Comparison of ENCODE assay signal across 1 cellular context in the genomic region with DNA sequence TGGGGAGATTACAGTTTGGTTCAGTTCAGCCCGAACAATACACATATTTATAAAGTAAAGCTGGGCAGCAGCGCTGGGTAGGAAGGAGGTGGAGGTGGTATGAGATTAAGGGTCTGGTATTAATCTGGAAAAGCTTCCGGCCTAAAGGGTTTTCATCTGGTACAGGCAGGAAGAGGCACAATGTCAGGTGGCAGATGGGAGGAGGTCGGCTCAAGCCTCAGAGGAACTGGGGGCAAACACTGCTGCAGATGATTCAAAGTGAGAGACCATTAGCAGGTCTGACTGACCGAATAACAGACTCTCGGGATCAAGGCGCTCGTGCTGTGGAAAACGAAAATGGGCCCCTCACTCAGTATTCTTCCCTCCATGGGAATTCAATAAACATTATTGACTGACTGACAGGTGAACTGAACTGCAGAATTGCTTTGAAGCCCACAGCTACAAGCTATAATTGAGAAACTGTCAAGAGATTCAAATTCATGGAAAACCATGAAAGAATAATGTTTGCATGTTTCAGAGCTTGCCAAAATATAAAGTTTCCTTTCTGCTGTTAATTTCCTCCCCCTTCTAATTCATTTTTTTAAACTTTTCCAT.
TF ChIP-seq lines count a peak whose summit lies in the region.

No MANE protein-coding gene starts in this region.

TF ChIP-seq in WTC11, 78 proteins besides CTCF, POLR2A, EP300 and RAD21 (continued from another document):
- TF ChIP-seq, protein P1, sequence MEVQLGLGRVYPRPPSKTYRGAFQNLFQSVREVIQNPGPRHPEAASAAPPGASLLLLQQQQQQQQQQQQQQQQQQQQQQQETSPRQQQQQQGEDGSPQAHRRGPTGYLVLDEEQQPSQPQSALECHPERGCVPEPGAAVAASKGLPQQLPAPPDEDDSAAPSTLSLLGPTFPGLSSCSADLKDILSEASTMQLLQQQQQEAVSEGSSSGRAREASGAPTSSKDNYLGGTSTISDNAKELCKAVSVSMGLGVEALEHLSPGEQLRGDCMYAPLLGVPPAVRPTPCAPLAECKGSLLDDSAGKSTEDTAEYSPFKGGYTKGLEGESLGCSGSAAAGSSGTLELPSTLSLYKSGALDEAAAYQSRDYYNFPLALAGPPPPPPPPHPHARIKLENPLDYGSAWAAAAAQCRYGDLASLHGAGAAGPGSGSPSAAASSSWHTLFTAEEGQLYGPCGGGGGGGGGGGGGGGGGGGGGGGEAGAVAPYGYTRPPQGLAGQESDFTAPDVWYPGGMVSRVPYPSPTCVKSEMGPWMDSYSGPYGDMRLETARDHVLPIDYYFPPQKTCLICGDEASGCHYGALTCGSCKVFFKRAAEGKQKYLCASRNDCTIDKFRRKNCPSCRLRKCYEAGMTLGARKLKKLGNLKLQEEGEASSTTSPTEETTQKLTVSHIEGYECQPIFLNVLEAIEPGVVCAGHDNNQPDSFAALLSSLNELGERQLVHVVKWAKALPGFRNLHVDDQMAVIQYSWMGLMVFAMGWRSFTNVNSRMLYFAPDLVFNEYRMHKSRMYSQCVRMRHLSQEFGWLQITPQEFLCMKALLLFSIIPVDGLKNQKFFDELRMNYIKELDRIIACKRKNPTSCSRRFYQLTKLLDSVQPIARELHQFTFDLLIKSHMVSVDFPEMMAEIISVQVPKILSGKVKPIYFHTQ (CRISPR knock-in tag; IDR thresholded peaks at IDR 0.05), result no peak
- TF ChIP-seq, protein P2, sequence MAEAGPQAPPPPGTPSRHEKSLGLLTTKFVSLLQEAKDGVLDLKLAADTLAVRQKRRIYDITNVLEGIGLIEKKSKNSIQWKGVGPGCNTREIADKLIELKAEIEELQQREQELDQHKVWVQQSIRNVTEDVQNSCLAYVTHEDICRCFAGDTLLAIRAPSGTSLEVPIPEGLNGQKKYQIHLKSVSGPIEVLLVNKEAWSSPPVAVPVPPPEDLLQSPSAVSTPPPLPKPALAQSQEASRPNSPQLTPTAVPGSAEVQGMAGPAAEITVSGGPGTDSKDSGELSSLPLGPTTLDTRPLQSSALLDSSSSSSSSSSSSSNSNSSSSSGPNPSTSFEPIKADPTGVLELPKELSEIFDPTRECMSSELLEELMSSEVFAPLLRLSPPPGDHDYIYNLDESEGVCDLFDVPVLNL (CRISPR knock-in tag; IDR thresholded peaks at IDR 0.05; ENCODE audit: borderline replicate concordance, low read depth), result no peak
- TF ChIP-seq ESRRA (CRISPR knock-in tag; IDR thresholded peaks at IDR 0.05; ENCODE audit: borderline replicate concordance), result no peak
- TF ChIP-seq MXD4 (CRISPR knock-in tag; IDR thresholded peaks at IDR 0.05; ENCODE audit: borderline replicate concordance), result no peak
- TF ChIP-seq, protein P3, sequence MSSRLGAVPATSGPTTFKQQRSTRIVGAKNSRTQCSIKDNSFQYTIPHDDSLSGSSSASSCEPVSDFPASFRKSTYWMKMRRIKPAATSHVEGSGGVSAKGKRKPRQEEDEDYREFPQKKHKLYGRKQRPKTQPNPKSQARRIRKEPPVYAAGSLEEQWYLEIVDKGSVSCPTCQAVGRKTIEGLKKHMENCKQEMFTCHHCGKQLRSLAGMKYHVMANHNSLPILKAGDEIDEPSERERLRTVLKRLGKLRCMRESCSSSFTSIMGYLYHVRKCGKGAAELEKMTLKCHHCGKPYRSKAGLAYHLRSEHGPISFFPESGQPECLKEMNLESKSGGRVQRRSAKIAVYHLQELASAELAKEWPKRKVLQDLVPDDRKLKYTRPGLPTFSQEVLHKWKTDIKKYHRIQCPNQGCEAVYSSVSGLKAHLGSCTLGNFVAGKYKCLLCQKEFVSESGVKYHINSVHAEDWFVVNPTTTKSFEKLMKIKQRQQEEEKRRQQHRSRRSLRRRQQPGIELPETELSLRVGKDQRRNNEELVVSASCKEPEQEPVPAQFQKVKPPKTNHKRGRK (CRISPR knock-in tag; IDR thresholded peaks at IDR 0.05; ENCODE audit: borderline replicate concordance), result no peak
- TF ChIP-seq ZNF317 (CRISPR knock-in tag; IDR thresholded peaks at IDR 0.05; ENCODE audit: borderline replicate concordance, low read depth), result no peak
- no peak for TF ChIP-seq RORB (CRISPR knock-in tag; IDR thresholded peaks at IDR 0.05)
- no peak for TF ChIP-seq KAT7 (CRISPR knock-in tag; IDR thresholded peaks at IDR 0.05; ENCODE audit: borderline replicate concordance)
- TF ChIP-seq FOXP1 (CRISPR knock-in tag; IDR thresholded peaks at IDR 0.05; ENCODE audit: borderline replicate concordance), result no peak
- TF ChIP-seq ZNF121 (CRISPR knock-in tag; IDR thresholded peaks at IDR 0.05), result no peak
- TF ChIP-seq, protein P4, sequence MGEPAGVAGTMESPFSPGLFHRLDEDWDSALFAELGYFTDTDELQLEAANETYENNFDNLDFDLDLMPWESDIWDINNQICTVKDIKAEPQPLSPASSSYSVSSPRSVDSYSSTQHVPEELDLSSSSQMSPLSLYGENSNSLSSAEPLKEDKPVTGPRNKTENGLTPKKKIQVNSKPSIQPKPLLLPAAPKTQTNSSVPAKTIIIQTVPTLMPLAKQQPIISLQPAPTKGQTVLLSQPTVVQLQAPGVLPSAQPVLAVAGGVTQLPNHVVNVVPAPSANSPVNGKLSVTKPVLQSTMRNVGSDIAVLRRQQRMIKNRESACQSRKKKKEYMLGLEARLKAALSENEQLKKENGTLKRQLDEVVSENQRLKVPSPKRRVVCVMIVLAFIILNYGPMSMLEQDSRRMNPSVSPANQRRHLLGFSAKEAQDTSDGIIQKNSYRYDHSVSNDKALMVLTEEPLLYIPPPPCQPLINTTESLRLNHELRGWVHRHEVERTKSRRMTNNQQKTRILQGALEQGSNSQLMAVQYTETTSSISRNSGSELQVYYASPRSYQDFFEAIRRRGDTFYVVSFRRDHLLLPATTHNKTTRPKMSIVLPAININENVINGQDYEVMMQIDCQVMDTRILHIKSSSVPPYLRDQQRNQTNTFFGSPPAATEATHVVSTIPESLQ (CRISPR knock-in tag; IDR thresholded peaks at IDR 0.05), result no peak
- TF ChIP-seq, protein P5, sequence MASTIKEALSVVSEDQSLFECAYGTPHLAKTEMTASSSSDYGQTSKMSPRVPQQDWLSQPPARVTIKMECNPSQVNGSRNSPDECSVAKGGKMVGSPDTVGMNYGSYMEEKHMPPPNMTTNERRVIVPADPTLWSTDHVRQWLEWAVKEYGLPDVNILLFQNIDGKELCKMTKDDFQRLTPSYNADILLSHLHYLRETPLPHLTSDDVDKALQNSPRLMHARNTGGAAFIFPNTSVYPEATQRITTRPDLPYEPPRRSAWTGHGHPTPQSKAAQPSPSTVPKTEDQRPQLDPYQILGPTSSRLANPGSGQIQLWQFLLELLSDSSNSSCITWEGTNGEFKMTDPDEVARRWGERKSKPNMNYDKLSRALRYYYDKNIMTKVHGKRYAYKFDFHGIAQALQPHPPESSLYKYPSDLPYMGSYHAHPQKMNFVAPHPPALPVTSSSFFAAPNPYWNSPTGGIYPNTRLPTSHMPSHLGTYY (CRISPR knock-in tag; IDR thresholded peaks at IDR 0.05), result no peak
- TF ChIP-seq, protein P6, sequence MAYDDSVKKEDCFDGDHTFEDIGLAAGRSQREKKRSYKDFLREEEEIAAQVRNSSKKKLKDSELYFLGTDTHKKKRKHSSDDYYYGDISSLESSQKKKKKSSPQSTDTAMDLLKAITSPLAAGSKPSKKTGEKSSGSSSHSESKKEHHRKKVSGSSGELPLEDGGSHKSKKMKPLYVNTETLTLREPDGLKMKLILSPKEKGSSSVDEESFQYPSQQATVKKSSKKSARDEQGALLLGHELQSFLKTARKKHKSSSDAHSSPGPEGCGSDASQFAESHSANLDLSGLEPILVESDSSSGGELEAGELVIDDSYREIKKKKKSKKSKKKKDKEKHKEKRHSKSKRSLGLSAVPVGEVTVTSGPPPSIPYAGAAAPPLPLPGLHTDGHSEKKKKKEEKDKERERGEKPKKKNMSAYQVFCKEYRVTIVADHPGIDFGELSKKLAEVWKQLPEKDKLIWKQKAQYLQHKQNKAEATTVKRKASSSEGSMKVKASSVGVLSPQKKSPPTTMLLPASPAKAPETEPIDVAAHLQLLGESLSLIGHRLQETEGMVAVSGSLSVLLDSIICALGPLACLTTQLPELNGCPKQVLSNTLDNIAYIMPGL (CRISPR knock-in tag; IDR thresholded peaks at IDR 0.05), result no peak
- TF ChIP-seq PRRX2 (CRISPR knock-in tag; IDR thresholded peaks at IDR 0.05), result no peak
- TF ChIP-seq TCF7 (CRISPR knock-in tag; IDR thresholded peaks at IDR 0.05; ENCODE audit: low read depth), result no peak
- no peak for TF ChIP-seq SP1 (CRISPR knock-in tag; conservative IDR thresholded peaks at IDR 0.05)
TF ChIP-seq in WTC11: peak in this region for 0.
